ENCODE assay signal across 29 cellular contexts in the genomic region with DNA sequence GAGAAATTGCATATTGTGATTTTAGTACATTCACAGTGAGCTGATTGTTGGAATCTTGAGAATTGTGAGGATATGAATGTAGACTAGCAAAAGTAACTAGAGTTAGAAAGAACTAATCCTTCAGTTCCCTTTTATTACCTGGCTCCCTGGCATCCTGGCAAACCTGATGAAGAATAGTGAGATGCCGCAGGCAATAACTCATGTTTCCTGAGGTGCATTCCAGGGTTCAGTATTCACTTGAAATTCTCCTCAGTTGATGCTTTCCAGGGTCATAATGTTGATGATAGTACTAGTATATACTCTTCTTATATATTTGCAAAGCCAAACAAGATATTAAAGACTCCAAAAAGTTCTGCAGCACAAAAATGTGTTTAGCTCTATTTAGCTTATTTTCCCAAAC.
"Had no signal": no experiment of that assay in that cellular context is flagged by ENCODE, and none has a peak within 500 bp of the region (broad histone marks: within the 10 kb centered on the region; RNA-seq: fewer than 3 reads in every experiment).

No MANE protein-coding gene starts in this region.

- H3K27ac ChIP-seq: colonic mucosa, coronary artery, epithelial cell of prostate, esophagus muscularis mucosa, esophagus squamous epithelium, gastrocnemius medialis, gastroesophageal sphincter, heart left ventricle, heart right ventricle, hepatocyte had no signal

- FAIRE-seq: colon, endometrium, endothelial cell of umbilical vein, frontal cortex had no signal

- H3K27me3 ChIP-seq: colonic mucosa, dorsolateral prefrontal cortex, esophagus muscularis mucosa, esophagus squamous epithelium, gastrocnemius medialis, gastroesophageal sphincter, heart left ventricle, heart right ventricle had no signal

- H3K4me1 ChIP-seq: colonic mucosa, esophagus muscularis mucosa, esophagus squamous epithelium, gastrocnemius medialis, gastroesophageal sphincter, heart left ventricle, heart right ventricle had no signal

- DNase-seq: colonic mucosa; cortex of kidney; dermis blood vessel endothelial cell; dorsolateral prefrontal cortex; effector CD4-positive, alpha-beta T cell; effector CD8-positive, alpha-beta T cell; effector memory CD4-positive, alpha-beta T cell; effector memory CD8-positive, alpha-beta T cell; endodermal cell; erythroblast; esophagus squamous epithelium; foreskin fibroblast; foreskin melanocyte; gastrocnemius medialis; glutamatergic neuron; head of caudate nucleus; heart left ventricle; heart right ventricle; hippocampal formation had no signal

- ATAC-seq: effector memory CD8-positive, alpha-beta T cell; esophagus mucosa; gastrocnemius medialis; gastroesophageal sphincter; heart left ventricle; heart right ventricle had no signal

- H3K4me3 ChIP-seq: colonic mucosa, coronary artery, dorsolateral prefrontal cortex, esophagus muscularis mucosa, esophagus squamous epithelium, gastrocnemius medialis, gastroesophageal sphincter, heart left ventricle, heart right ventricle, hepatocyte had no signal

- H3K36me3 ChIP-seq: colonic mucosa, esophagus muscularis mucosa, esophagus squamous epithelium, gastrocnemius medialis, gastroesophageal sphincter, heart left ventricle, heart right ventricle had no signal

- H3K9me3 ChIP-seq: colonic mucosa, esophagus muscularis mucosa, esophagus squamous epithelium, gastrocnemius medialis, gastroesophageal sphincter, heart left ventricle, heart right ventricle had no signal
